In the genomic region with DNA sequence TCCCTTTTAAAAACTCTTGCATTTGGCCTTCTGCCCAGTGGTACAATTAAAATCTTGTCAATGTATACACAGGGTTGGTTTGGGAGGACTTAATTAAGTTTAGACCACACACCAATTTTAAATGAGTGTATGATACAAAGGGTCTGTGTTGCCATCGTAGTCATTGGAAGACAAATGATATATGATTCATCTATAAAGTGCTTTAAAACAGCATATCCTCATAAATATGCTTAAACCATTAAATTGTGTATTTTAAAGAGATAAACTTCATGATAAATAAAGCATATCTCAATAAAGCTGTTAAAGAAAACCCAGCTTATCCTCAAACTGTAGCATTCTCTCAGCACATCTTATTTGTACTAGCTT, we compare ENCODE assay signal across 1 cellular context.
TF ChIP-seq lines count a peak whose summit lies in the region.

No MANE protein-coding gene starts in this region.

TF ChIP-seq in endothelial cell of umbilical vein, 7 proteins besides CTCF, POLR2A, EP300 and RAD21 (continued from another document):
- TF ChIP-seq, protein P1, sequence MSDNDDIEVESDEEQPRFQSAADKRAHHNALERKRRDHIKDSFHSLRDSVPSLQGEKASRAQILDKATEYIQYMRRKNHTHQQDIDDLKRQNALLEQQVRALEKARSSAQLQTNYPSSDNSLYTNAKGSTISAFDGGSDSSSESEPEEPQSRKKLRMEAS (IDR thresholded peaks at IDR 0.05; ENCODE audit: insufficient read depth, insufficient read length) = no peak
- TF ChIP-seq EZH2 (IDR thresholded peaks at IDR 0.05; ENCODE audit: borderline replicate concordance, low read depth, low read length, severe bottlenecking) (no peak), MYC (IDR thresholded peaks at IDR 0.05; ENCODE audit: low read depth, low read length) (no peak)
